Comparison of ENCODE assay signal across 4 cellular contexts in genomic region chr13:51695677-51696076, GRCh38.
A peak's percentile ranks its signal among the peaks of the same experiment; 100 is the strongest.
DNase-seq lines count a peak whose midpoint lies in the region; ATAC-seq and TF ChIP-seq lines count a peak whose summit lies in the region.
"Not testable (repeated sequence)": the region's sequence is repeated elsewhere in the genome, so short reads cannot be mapped to it uniquely, and the experiment has no call there.

No MANE protein-coding gene starts in this region.

- H3K27ac Mint-ChIP-seq in Caco-2 (ENCODE audit: unreplicated experiment); MCF 10A (ENCODE audit: low read depth, unreplicated experiment): not testable (repeated sequence)
- peak overlapping the region; percentile 34 for H3K27ac Mint-ChIP-seq in T-helper 17 cell

- TF ChIP-seq CTCF in Caco-2 (IDR thresholded peaks at IDR 0.05; ENCODE audit: insufficient read depth in 1 of 2, low read depth in 1 of 2, low read length in 1 of 2, severe bottlenecking in 1 of 2, unreplicated experiment in 1 of 2); RWPE1 (conservative IDR thresholded peaks at IDR 0.05; ENCODE audit: low read depth); MCF 10A (IDR thresholded peaks at IDR 0.05; ENCODE audit: unreplicated experiment): not testable (repeated sequence)

- ATAC-seq in T-helper 17 cell = not testable (repeated sequence)

- H3K4me1 Mint-ChIP-seq in Caco-2 (ENCODE audit: low read depth, unreplicated experiment); T-helper 17 cell: not testable (repeated sequence)
- peaks cover 18% of the 10 kb centered on the region for H3K4me1 Mint-ChIP-seq in MCF 10A (ENCODE audit: insufficient read depth, unreplicated experiment)

- not testable (repeated sequence) for H3K9me3 Mint-ChIP-seq in Caco-2 (ENCODE audit: unreplicated experiment); MCF 10A (ENCODE audit: unreplicated experiment)

- peak; percentile 47 to 50 for DNase-seq in Caco-2
- DNase-seq in RWPE1 (ENCODE audit: low spot score); T-helper 17 cell; MCF 10A (ENCODE audit: unreplicated experiment): not testable (repeated sequence)

- H3K27ac ChIP-seq in RWPE1 = peak overlapping the region; percentile 73

- not testable (repeated sequence) for H3K9me3 ChIP-seq in Caco-2; T-helper 17 cell (ENCODE audit: control insufficient read depth, low read length, poor library complexity, severe bottlenecking)

- H3K4me3 ChIP-seq in Caco-2 (ENCODE audit: low read depth, low read length) = not testable (repeated sequence)

- H3K4me3 Mint-ChIP-seq in Caco-2 (ENCODE audit: unreplicated experiment); T-helper 17 cell: not testable (repeated sequence)
- peak overlapping the region; percentile 25 for H3K4me3 Mint-ChIP-seq in MCF 10A (ENCODE audit: unreplicated experiment)

- POLR2A ChIA-PET in Caco-2 (lab: Charles Lee); RWPE1 (lab: Yijun Ruan, JAX; ENCODE audit: low non-redundant PET): not testable (repeated sequence)
- POLR2A ChIA-PET in MCF 10A (lab: Yijun Ruan, JAX) = interaction anchor here (1.0 to 4.6 kb wide), 8 partner anchors 11 to 241 kb away, joined by 3 to 27 read pairs (median 9); partner anchors contain the start of gene INTS6

- not testable (repeated sequence) for H3K4me1 ChIP-seq in Caco-2

- not testable (repeated sequence) for H3K27me3 ChIP-seq in Caco-2 (replicated peaks; ENCODE audit: control insufficient read depth, insufficient read depth, low read length)

- intact Hi-C loops in Caco-2 (cut with micrococcal nuclease; ENCODE audit: unreplicated experiment); MCF 10A (cut with micrococcal nuclease): not testable (repeated sequence)

- H3K36me3 Mint-ChIP-seq in Caco-2 (ENCODE audit: insufficient read depth, unreplicated experiment); T-helper 17 cell (ENCODE audit: low read depth); MCF 10A (ENCODE audit: insufficient read depth, unreplicated experiment): not testable (repeated sequence)

- CTCF ChIA-PET in Caco-2 (lab: Charles Lee) = not testable (repeated sequence)
- CTCF ChIA-PET in RWPE1 (lab: Yijun Ruan, JAX) (interaction anchor here (0.6 kb wide), 1 partner anchor 1684 kb away, joined by 3 read pairs; no protein-coding TSS in a partner anchor), MCF 10A (lab: Yijun Ruan, JAX) (interaction anchor here (0.8 to 1.4 kb wide), 4 partner anchors 12 to 57 kb away, joined by 3 to 4 read pairs (median 3); no protein-coding TSS in a partner anchor)

- not testable (repeated sequence) for H3K36me3 ChIP-seq in Caco-2 (ENCODE audit: control insufficient read depth, insufficient read depth, low read length)

- not testable (repeated sequence) for H3K27me3 Mint-ChIP-seq in Caco-2 (ENCODE audit: insufficient read depth, unreplicated experiment); T-helper 17 cell; MCF 10A (ENCODE audit: insufficient read depth, unreplicated experiment)

- not testable (repeated sequence) for BruUV-seq in Caco-2 (replicated peaks; lab: Mats Ljungman, UMichigan); MCF 10A (replicated peaks; lab: Mats Ljungman, UMichigan)
